Comparison of ENCODE assay signal across 17 cellular contexts in genomic region chr17:68231536-68231935, GRCh38. TPM values are rescaled to one million over a fixed set of nuclear protein-coding genes. Genes with fewer than 3 reads are reported as not detected.
A peak's percentile ranks its signal among the peaks of the same experiment; 100 is the strongest.
DNase-seq lines count a peak whose midpoint lies in the region; ATAC-seq, FAIRE-seq and TF ChIP-seq lines count a peak whose summit lies in the region.
"Had no signal": no experiment of that assay in that cellular context is flagged by ENCODE, and none has a peak within 500 bp of the region (broad histone marks: within the 10 kb centered on the region; RNA-seq: fewer than 3 reads in every experiment).

No MANE protein-coding gene starts in this region.

- H3K9me3 ChIP-seq in A549 (no peaks in the 10 kb centered on the region), OCI-LY1 (ENCODE audit: low read length) (no peaks in the 10 kb centered on the region), gastrocnemius medialis (no peaks in the 10 kb centered on the region)
- H3K9me3 ChIP-seq: BLaER1 treated with 17β-estradiol and CSF1 and Interleukin-3, amounts not matched to agents 10 nM and 100 nM had no signal

- TF ChIP-seq CTCF in A549 (IDR thresholded peaks at IDR 0.05) (no peak), OCI-LY1 (IDR thresholded peaks at IDR 0.05; ENCODE audit: low read length) (no peak), bronchial epithelial cell (IDR thresholded peaks at IDR 0.05; ENCODE audit: insufficient read depth, low read length, severe bottlenecking) (no peak), gastrocnemius medialis (IDR thresholded peaks at IDR 0.05 in 4 of 5, conservative IDR thresholded peaks at IDR 0.05 in 1 of 5) (no peak)

- ATAC-seq in A549 (no peak), memory B cell (ENCODE audit: low read depth) (no peak), gastrocnemius medialis (no peak), GM18868 (IDR thresholded peaks at IDR 0.05; ENCODE audit: unreplicated experiment) (no peak), HG03025 (IDR thresholded peaks at IDR 0.05; ENCODE audit: low FRiP score, unreplicated experiment) (no peak)

- H3K79me2 ChIP-seq in OCI-LY1 (ENCODE audit: insufficient read depth, low read length) = no peaks in the 10 kb centered on the region

- H3K27me3 Mint-ChIP-seq in memory B cell = no peaks in the 10 kb centered on the region
- H3K27me3 Mint-ChIP-seq: CD4-positive, alpha-beta T cell had no signal

- no peak overlapping the region for H3K4me3 Mint-ChIP-seq in memory B cell
- H3K4me3 Mint-ChIP-seq: CD4-positive, alpha-beta T cell; H9 had no signal

- H3K4me1 ChIP-seq in A549 = 0 out of 3 replicates have a peak, but pooled peaks cover 4% of the 10 kb centered on the region
- peaks cover 42% of the 10 kb centered on the region for H3K4me1 ChIP-seq in OCI-LY1 (ENCODE audit: insufficient read depth, low read length, severe bottlenecking)
- peaks cover 17 to 32% of the 10 kb centered on the region in 2 donors for H3K4me1 ChIP-seq in gastrocnemius medialis

- DNase-seq in A549 (ENCODE audit: low read depth in 1 of 2, low spot score in 1 of 2) (no peak), bronchial epithelial cell (ENCODE audit: low read depth) (peak; percentile 60), memory B cell (ENCODE audit: low spot score in 2 of 2) (no peak), SIG-M5 (lab: John Stamatoyannopoulos, UW) (no peak), gastrocnemius medialis (no peak)
- DNase-seq: 8988T; ACHN; Calu3; CD4-positive, alpha-beta T cell; DMS 273 treated with DMSO at 0.1 percent for 48 hours; GOT3; H9 had no signal

- in situ Hi-C loops in gastrocnemius medialis (cut with MboI; ENCODE audit: low sequenced_read_pairs in 4 of 4) = no loop called here

- no peak for TF ChIP-seq RAD21 in A549 (conservative IDR thresholded peaks at IDR 0.05 in 1 of 2, IDR thresholded peaks at IDR 0.05 in 1 of 2)

- H3K4me1 Mint-ChIP-seq in memory B cell = peaks cover 13% of the 10 kb centered on the region

- CTCF ChIA-PET in A549 (lab: Yijun Ruan, JAX) = no interaction called here

- H3F3A ChIP-seq in OCI-LY1 (ENCODE audit: insufficient read depth, low read length) = no peaks in the 10 kb centered on the region

- H3K36me3 ChIP-seq in OCI-LY1 (ENCODE audit: insufficient read depth, low read length) (no peaks in the 10 kb centered on the region), bronchial epithelial cell (ENCODE audit: control insufficient read depth, insufficient read depth, low read length) (no peaks in the 10 kb centered on the region), gastrocnemius medialis (no peaks in the 10 kb centered on the region)

- peaks cover 14% of the 10 kb centered on the region for H3K36me3 Mint-ChIP-seq in memory B cell

- TF ChIP-seq EP300 in A549 (IDR thresholded peaks at IDR 0.05) = no peak

- H2AFZ ChIP-seq in OCI-LY1 (ENCODE audit: low read length) = no peak overlapping the region

- H4K20me1 ChIP-seq in OCI-LY1 (ENCODE audit: insufficient read depth, low read length) = no peaks in the 10 kb centered on the region
- H4K20me1 ChIP-seq: BLaER1 treated with 17β-estradiol and CSF1 and Interleukin-3, amounts not matched to agents 10 nM and 100 nM had no signal

- no peaks in the 10 kb centered on the region for H3K27me3 ChIP-seq in OCI-LY1 (ENCODE audit: insufficient read depth, low read length)
- no peaks in the 10 kb centered on the region for H3K27me3 ChIP-seq in bronchial epithelial cell (ENCODE audit: control insufficient read depth, insufficient read depth, low read length)
- no peaks in the 10 kb centered on the region for H3K27me3 ChIP-seq in gastrocnemius medialis
- H3K27me3 ChIP-seq: BLaER1 treated with 17β-estradiol and CSF1 and Interleukin-3, amounts not matched to agents 10 nM and 100 nM had no signal

- POLR2A ChIA-PET in A549 (lab: Yijun Ruan, JAX) = no interaction called here

- H3K9me3 Mint-ChIP-seq in memory B cell = no peaks in the 10 kb centered on the region
- H3K9me3 Mint-ChIP-seq: CD4-positive, alpha-beta T cell; H9 had no signal

- intact Hi-C loops in gastrocnemius medialis (cut with DNase I; ENCODE audit: low total_unique reads) = no loop called here

- H3K9me2 ChIP-seq in OCI-LY1 (ENCODE audit: low read depth, low read length) = no peaks in the 10 kb centered on the region

- FAIRE-seq in A549 (lab: Jason Lieb, UNC) (peak; percentile 54), bronchial epithelial cell (lab: Jason Lieb, UNC) (no peak)
- FAIRE-seq: GM18507 had no signal

- no CpG with 5 or more reads among the region's 1 CpG for WGBS in A549 (ENCODE audit: missing lambda C conversion rate)

- H3K4me2 ChIP-seq in A549 (no peak overlapping the region), OCI-LY1 (ENCODE audit: low read length) (no peak overlapping the region)

- H3K27ac ChIP-seq in A549 (no peak overlapping the region), OCI-LY1 (ENCODE audit: low read depth, low read length, poor library complexity, severe bottlenecking) (peak overlapping the region; percentile 23), gastrocnemius medialis (no peak overlapping the region)

- no peak for TF ChIP-seq POLR2A in A549 (IDR thresholded peaks at IDR 0.05; ENCODE audit: low read length)
- TF ChIP-seq POLR2A in gastrocnemius medialis (IDR thresholded peaks at IDR 0.05) = no peak

- H3K27ac Mint-ChIP-seq in memory B cell = peak overlapping the region; percentile 62
- H3K27ac Mint-ChIP-seq: H9 had no signal

- no peak overlapping the region for H3K9ac ChIP-seq in OCI-LY1 (ENCODE audit: low read length)
- H3K9ac ChIP-seq: BLaER1 treated with 17β-estradiol and CSF1 and Interleukin-3, amounts not matched to agents 10 nM and 100 nM had no signal

- H3K4me3 ChIP-seq in A549 = no peak overlapping the region
- H3K4me3 ChIP-seq in OCI-LY1 (ENCODE audit: low read depth, low read length, poor library complexity, severe bottlenecking) = no peak overlapping the region
- H3K4me3 ChIP-seq in bronchial epithelial cell (ENCODE audit: low read depth, low read length) = no peak overlapping the region
- H3K4me3 ChIP-seq in gastrocnemius medialis = no peak overlapping the region
- H3K4me3 ChIP-seq: BLaER1 treated with 17β-estradiol and CSF1 and Interleukin-3, amounts not matched to agents 10 nM and 100 nM had no signal

TF ChIP-seq in A549, 52 proteins besides CTCF, POLR2A, EP300 and RAD21 (continues in another document):
- no peak for TF ChIP-seq CHD4 (IDR thresholded peaks at IDR 0.05; ENCODE audit: borderline replicate concordance)
- TF ChIP-seq FOSB (CRISPR knock-in tag; IDR thresholded peaks at IDR 0.05) = no peak
- TF ChIP-seq PBX3 (IDR thresholded peaks at IDR 0.05) = no peak
- TF ChIP-seq ZNF302 (CRISPR knock-in tag; IDR thresholded peaks at IDR 0.05) = no peak
- TF ChIP-seq FOXS1 (CRISPR knock-in tag; IDR thresholded peaks at IDR 0.05) = no peak
- no peak for TF ChIP-seq FOSL2 (IDR thresholded peaks at IDR 0.05)
- TF ChIP-seq FOSL2 (CRISPR knock-in tag; IDR thresholded peaks at IDR 0.05) = no peak
- TF ChIP-seq EHF (CRISPR knock-in tag; IDR thresholded peaks at IDR 0.05) = no peak
- no peak for TF ChIP-seq MAFK (IDR thresholded peaks at IDR 0.05; ENCODE audit: partially characterized antibody)
- no peak for TF ChIP-seq HDAC2 (IDR thresholded peaks at IDR 0.05)
- TF ChIP-seq HEYL (CRISPR knock-in tag; IDR thresholded peaks at IDR 0.05) = no peak
- no peak for TF ChIP-seq RFX5 (IDR thresholded peaks at IDR 0.05)
- no peak for TF ChIP-seq POLR2AphosphoS2 (conservative IDR thresholded peaks at IDR 0.05; ENCODE audit: low read length)
- TF ChIP-seq E2F6 (IDR thresholded peaks at IDR 0.05; ENCODE audit: borderline replicate concordance, low read depth) = no peak
- TF ChIP-seq SMC3 (IDR thresholded peaks at IDR 0.05) = no peak
- no peak for TF ChIP-seq HOXA7 (CRISPR knock-in tag; IDR thresholded peaks at IDR 0.05)
- no peak for TF ChIP-seq HOXB13 (CRISPR knock-in tag; IDR thresholded peaks at IDR 0.05; ENCODE audit: low read depth)
- no peak for TF ChIP-seq SREBF2 (IDR thresholded peaks at IDR 0.05)

RNA-seq across cellular contexts. Expression of gene AMZ2, which starts 16.3 kb away (rescaled TPM):
- polyA plus RNA-seq in A549 (2011; rRNA removed) (186 and 201 TPM in 2 replicates), A549 (2017; fragmentation: RNase III; extraction: RNeasy Plus Mini Kit Qiagen cat#74134 plus additional on column Dnase treatment) (105 to 111 TPM (median 109 TPM) in 3 replicates)
- 80.2 and 84.0 TPM in 2 replicates for polyA plus RNA-seq in A549 (2012; cell fraction: cytosol; rRNA removed)
- polyA plus RNA-seq in A549 (2012; cell fraction: nucleus; rRNA removed) = 34.3 and 46.9 TPM in 2 replicates
- 42.1 and 44.1 TPM in 2 replicates for polyA minus RNA-seq in A549 (2011; rRNA and poly(A)+ RNA removed)
- total RNA-seq in bronchial epithelial cell (107 and 109 TPM in 2 replicates), gastrocnemius medialis (10 to 100 TPM; 47.6 to 86.9 (median 61.8) TPM)

RNA-seq across cellular contexts. Expression of gene SLC16A6, which starts 59.4 kb away (rescaled TPM):
- polyA plus RNA-seq in A549 (2011; rRNA removed) (0.28 and 0.52 TPM in 2 replicates), A549 (2017; fragmentation: RNase III; extraction: RNeasy Plus Mini Kit Qiagen cat#74134 plus additional on column Dnase treatment) (0.08 to 0.33 TPM (median 0.17 TPM) in 3 replicates)
- 0.17 and 0.19 TPM in 2 replicates for polyA plus RNA-seq in A549 (2012; cell fraction: cytosol; rRNA removed)
- polyA plus RNA-seq in A549 (2012; cell fraction: nucleus; rRNA removed) = 0.10 and 0.15 TPM in 2 replicates
- 0.39 and 0.50 TPM in 2 replicates for polyA minus RNA-seq in A549 (2011; rRNA and poly(A)+ RNA removed)
- total RNA-seq in bronchial epithelial cell (under 0.01 and 0.26 TPM in 2 replicates), gastrocnemius medialis (1 to 10 TPM in 3 of 4 donors, under 1 TPM in 1; 0.66 to 7.1 (median 3.8) TPM)

RNA-seq across cellular contexts. Expression of gene ARSG, which starts 59.8 kb away (rescaled TPM):
- 1.6 and 1.7 TPM in 2 replicates for polyA plus RNA-seq in A549 (2011; rRNA removed)
- polyA plus RNA-seq in A549 (2012; cell fraction: cytosol; rRNA removed) = 0.95 and 1.0 TPM in 2 replicates
- 0.47 and 1.3 TPM in 2 replicates for polyA plus RNA-seq in A549 (2012; cell fraction: nucleus; rRNA removed)
- polyA plus RNA-seq in A549 (2017; fragmentation: RNase III; extraction: RNeasy Plus Mini Kit Qiagen cat#74134 plus additional on column Dnase treatment) = 0.32 to 0.60 TPM (median 0.57 TPM) in 3 replicates
- polyA minus RNA-seq in A549 (2011; rRNA and poly(A)+ RNA removed) = 1.3 and 1.8 TPM in 2 replicates
- 0.79 and 0.90 TPM in 2 replicates for total RNA-seq in bronchial epithelial cell
- total RNA-seq in gastrocnemius medialis = 1 to 10 TPM; 3.3 to 6.1 (median 5.4) TPM
